1 cellular context compared by ENCODE assay signal in the genomic region with DNA sequence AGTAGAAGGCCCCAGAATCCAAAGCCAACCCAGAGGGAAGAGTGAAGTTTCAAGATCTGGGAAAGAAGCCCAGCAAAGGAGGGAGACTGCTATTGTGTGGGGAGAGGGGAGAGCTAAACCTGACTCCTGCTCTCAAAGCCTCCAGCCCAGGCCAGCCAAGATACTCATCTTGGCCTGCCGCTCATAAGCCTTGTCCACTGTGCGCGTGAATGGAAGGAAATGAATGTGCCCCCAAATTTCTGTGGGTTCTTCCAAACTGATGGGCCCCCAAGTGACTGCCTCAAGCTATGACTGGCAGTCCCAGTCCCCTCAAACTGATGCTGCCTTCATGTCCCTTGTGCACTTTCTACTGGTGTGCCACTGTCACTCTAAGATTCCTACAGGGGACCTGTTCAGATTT.
TF ChIP-seq lines count a peak whose summit lies in the region.

No MANE protein-coding gene starts in this region.

TF ChIP-seq in endothelial cell of umbilical vein, 7 proteins besides CTCF, POLR2A, EP300 and RAD21 (continued from another document):
- TF ChIP-seq EZH2 (IDR thresholded peaks at IDR 0.05; ENCODE audit: borderline replicate concordance, low read depth, low read length, severe bottlenecking), result no peak
- TF ChIP-seq JUN (IDR thresholded peaks at IDR 0.05; ENCODE audit: borderline replicate concordance, insufficient read depth, insufficient read length, low read depth), result no peak
